Comparison of ENCODE assay signal across 8 cellular contexts in genomic region chr2:74177697-74178096, GRCh38. TPM values are rescaled to one million over a fixed set of nuclear protein-coding genes. Genes with fewer than 3 reads are reported as not detected.
A peak's percentile ranks its signal among the peaks of the same experiment; 100 is the strongest.
DNase-seq lines count a peak whose midpoint lies in the region; ATAC-seq, FAIRE-seq and TF ChIP-seq lines count a peak whose summit lies in the region.

No MANE protein-coding gene starts in this region.

- H3K36me3 ChIP-seq in DND-41 (ENCODE audit: insufficient read depth, low read length): peaks cover 14% of the 10 kb centered on the region
- H3K36me3 ChIP-seq in Panc1 (ENCODE audit: control insufficient read depth, insufficient read depth, low read length): peaks cover 4% of the 10 kb centered on the region; the same call in 1 of the 2 replicates
- H3K36me3 ChIP-seq in pancreas: no peaks in the 10 kb centered on the region

- peak overlapping the region; percentile 91; the same call in 1 of the 2 replicates for H2AFZ ChIP-seq in DND-41 (ENCODE audit: low read depth, low read length)

- H4K20me1 ChIP-seq in DND-41 (ENCODE audit: insufficient read depth, low read length): peaks cover 43% of the 10 kb centered on the region

- H3K9me3 ChIP-seq in DND-41 (ENCODE audit: insufficient read depth, low read length, severe bottlenecking) (no peaks in the 10 kb centered on the region), Panc1 (ENCODE audit: control insufficient read depth, insufficient read depth, low read depth, low read length) (no peaks in the 10 kb centered on the region), pancreas (no peaks in the 10 kb centered on the region)

- POLR2A ChIA-PET in Panc1 (lab: Charles Lee): interaction anchor here (0.6 to 1.4 kb wide), 3 partner anchors 20 to 86 kb away, joined by 3 to 4 read pairs (median 3); no protein-coding TSS in a partner anchor

- H3K27me3 ChIP-seq in DND-41 (ENCODE audit: insufficient read depth, low read length, poor library complexity) (no peaks in the 10 kb centered on the region), Panc1 (ENCODE audit: control insufficient read depth, insufficient read depth, low read length) (no peaks in the 10 kb centered on the region), pancreas (no peaks in the 10 kb centered on the region)

- intact Hi-C loops in Panc1 (cut with micrococcal nuclease; ENCODE audit: unreplicated experiment) (no loop called here), pancreas (cut with DNase I) (no loop called here)

- H3K27ac ChIP-seq in DND-41 (ENCODE audit: low read length) (peak overlapping the region; percentile 93), Panc1 (ENCODE audit: low read length) (peak overlapping the region; percentile 91), pancreas (peak overlapping the region in 2 of 4 donors; percentile 78 to 92)

- H3K79me2 ChIP-seq in DND-41 (ENCODE audit: insufficient read depth, low read length): peaks cover 66% of the 10 kb centered on the region

- TF ChIP-seq CTCF in DND-41 (IDR thresholded peaks at IDR 0.05; ENCODE audit: borderline replicate concordance, extremely low read depth, low read length, poor library complexity, severe bottlenecking) (no peak), Panc1 (IDR thresholded peaks at IDR 0.05) (no peak), epithelial cell of proximal tubule (conservative IDR thresholded peaks at IDR 0.05; ENCODE audit: low read depth, low read length) (no peak), pancreas (IDR thresholded peaks at IDR 0.05) (no peak)

- H3K4me3 ChIP-seq in DND-41 (ENCODE audit: low read depth in 1 of 2, low read length in 2 of 2) (peak overlapping the region; percentile 100), Panc1 (ENCODE audit: low read depth in 2 of 2, low read length in 2 of 2) (peak overlapping the region; percentile 81 to 83), epithelial cell of proximal tubule (ENCODE audit: low read depth, low read length) (peak overlapping the region; percentile 99), pancreas (peak overlapping the region; percentile 53 to 99 (median 74))

- in situ Hi-C loops in Panc1 (cut with HindIII; ENCODE audit: low pct_unique_long_range_greater_than_20kb, low sequenced_read_pairs): no loop called here

- H3K4me2 ChIP-seq in DND-41 (ENCODE audit: insufficient read depth, low read length): peak overlapping the region; percentile 85

- no peak for DNase-seq in DND-41
- DNase-seq in Panc1 (ENCODE audit: low read depth, low spot score): no peak
- no peak for DNase-seq in epithelial cell of proximal tubule (ENCODE audit: low read depth)
- DNase-seq in pancreas: no peak
- no peak for DNase-seq in GM19240 (ENCODE audit: insufficient read length, low spot score)
- no peak for DNase-seq in mucosa of gallbladder (ENCODE audit: low spot score)
- DNase-seq in NAMALWA (ENCODE audit: low spot score): no peak
- DNase-seq in activated CD4-positive, alpha-beta T cell treated with anti-CD3 and anti-CD28 coated beads for 4 hours: no peak

- CTCF ChIA-PET in Panc1 (lab: Charles Lee): interaction anchor here (0.7 to 1.0 kb wide), 2 partner anchors 23 to 350 kb away, joined by 3 read pairs; no protein-coding TSS in a partner anchor

- peak overlapping the region; percentile 100 for H3K9ac ChIP-seq in DND-41 (ENCODE audit: low read depth, low read length)

- FAIRE-seq in pancreas (lab: Jason Lieb, UNC): no peak

- TSS peak; percentile 79 for BruUV-seq in Panc1 (replicated peaks; lab: Mats Ljungman, UMichigan)

- ATAC-seq in DND-41 (ENCODE audit: insufficient read depth, low read depth) (no peak), Panc1 (no peak), pancreas (no peak)

- H3K4me1 ChIP-seq in DND-41 (ENCODE audit: insufficient read depth, low read length) (peaks cover 34% of the 10 kb centered on the region), Panc1 (ENCODE audit: control insufficient read depth, insufficient read depth, low read length) (no peaks in the 10 kb centered on the region), pancreas (peaks cover 5 to 15% (median 11%) of the 10 kb centered on the region in 3 donors)

RNA-seq across cellular contexts. Expression of gene MOB1A, which starts 1.0 kb away (rescaled TPM):
- total RNA-seq in Panc1 (2021; ENCODE audit: unreplicated experiment) (184 TPM), epithelial cell of proximal tubule (70.4 and 87.2 TPM in 2 replicates), pancreas (10 to 100 TPM; 16.1 to 53.3 (median 25.8) TPM), mucosa of gallbladder (119 TPM)
- polyA plus RNA-seq in Panc1 (2012; ENCODE audit: insufficient read length): 64.4 TPM
- polyA plus RNA-seq in pancreas: 10 to 100 TPM in 1 of 2 donors, 1 to 10 TPM in 1; 7.8 to 12.2 TPM

RNA-seq across cellular contexts. Expression of gene MTHFD2, which starts 20.7 kb away (rescaled TPM):
- total RNA-seq in Panc1 (2021; ENCODE audit: unreplicated experiment) (215 TPM), epithelial cell of proximal tubule (57.0 and 126 TPM in 2 replicates), pancreas (100 to 1,000 TPM in 1 of 6 donors, 10 to 100 TPM in 5; 23.7 to 288 (median 31.9) TPM), mucosa of gallbladder (26.2 TPM)
- 289 TPM for polyA plus RNA-seq in Panc1 (2012; ENCODE audit: insufficient read length)
- 10 to 100 TPM; 10.2 to 14.3 TPM for polyA plus RNA-seq in pancreas

RNA-seq across cellular contexts. Expression of gene BOLA3, which starts 30.0 kb away (rescaled TPM):
- total RNA-seq in Panc1 (2021; ENCODE audit: unreplicated experiment) (69.7 TPM), epithelial cell of proximal tubule (90.3 and 148 TPM in 2 replicates), pancreas (10 to 100 TPM in 5 of 6 donors, 1 to 10 TPM in 1; 7.2 to 17.5 (median 14.8) TPM), mucosa of gallbladder (25.2 TPM)
- 61.6 TPM for polyA plus RNA-seq in Panc1 (2012; ENCODE audit: insufficient read length)
- 10 to 100 TPM; 29.7 to 32.5 TPM for polyA plus RNA-seq in pancreas
